Comparison of ENCODE assay signal across 8 cellular contexts in genomic region chr16:83967838-83968482, GRCh38. TPM values are rescaled to one million over a fixed set of nuclear protein-coding genes. Genes with fewer than 3 reads are reported as not detected.
DNase-seq lines count a peak whose midpoint lies in the region; ATAC-seq and TF ChIP-seq lines count a peak whose summit lies in the region.

NECAB2 (plus strand) TSS chr16:83968244; CDS start chr16:83968649, 405 bp downstream.

- H3K4me1 ChIP-seq in ascending aorta (peaks cover 0 to 3% of the 10 kb centered on the region in 2 donors), gastrocnemius medialis (no peaks in the 10 kb centered on the region)

- H3K4me3 ChIP-seq in ascending aorta (peak within 1 kb of the TSS; percentile 53 to 60), gastrocnemius medialis (peak within 1 kb of the TSS in 2 of 4 donors; percentile 28 to 29)

- H3K36me3 ChIP-seq in ascending aorta (peaks cover 8 to 15% of the 10 kb centered on the region in 2 donors), gastrocnemius medialis (peaks cover 0 to 33% of the 10 kb centered on the region in 2 donors)

- ATAC-seq in gastrocnemius medialis (no peak), HG03196 (IDR thresholded peaks at IDR 0.05; ENCODE audit: unreplicated experiment) (no peak)

- peak; percentile 80 for TF ChIP-seq RAD21 in Ishikawa (IDR thresholded peaks at IDR 0.05; ENCODE audit: low read depth)

- in situ Hi-C loops in gastrocnemius medialis (cut with MboI; ENCODE audit: low sequenced_read_pairs in 4 of 4): loop anchor here (10.0 to 25.0 kb wide), 6 partner anchors 94 to 519 kb away; partner anchors contain the start of genes ADAD2 (in 1 of the 4), HSBP1 (in 1 of the 4) and TAF1C (in 1 of the 4)

- H3K27ac ChIP-seq in ascending aorta (no peak within 1 kb of the TSS), gastrocnemius medialis (no peak within 1 kb of the TSS)

- peak; percentile 11 for DNase-seq in NCI-H2107 (lab: John Stamatoyannopoulos, UW)
- no peak for DNase-seq in NCI-H2107 treated with DMSO at 0.1 percent for 48 hours (lab: John Stamatoyannopoulos, UW; ENCODE audit: unreplicated experiment)
- DNase-seq in ascending aorta (ENCODE audit: low spot score in 2 of 2): no peak
- DNase-seq in hepatic stellate cell (ENCODE audit: low spot score): peak; percentile 81
- DNase-seq in gastrocnemius medialis: no peak
- DNase-seq in AML-193 (lab: John Stamatoyannopoulos, UW): no peak

- intact Hi-C loops in ascending aorta (cut with DNase I): no loop called here
- intact Hi-C loops in gastrocnemius medialis (cut with DNase I; ENCODE audit: low total_unique reads): loop anchor here (5.0 kb wide), 1 partner anchor 219 kb away; the partner anchor contains the start of gene TAF1C

- H3K27me3 ChIP-seq in ascending aorta: peaks cover 5% of the 10 kb centered on the region
- peaks cover 0 to 7% (median 0%) of the 10 kb centered on the region in 3 donors for H3K27me3 ChIP-seq in gastrocnemius medialis

- TF ChIP-seq POLR2A in gastrocnemius medialis (IDR thresholded peaks at IDR 0.05): no peak

- H3K9me3 ChIP-seq in ascending aorta (no peaks in the 10 kb centered on the region), gastrocnemius medialis (no peaks in the 10 kb centered on the region)

- no peak for TF ChIP-seq EP300 in Ishikawa (IDR thresholded peaks at IDR 0.05; ENCODE audit: borderline replicate concordance)

- peak; percentile 22 to 55 (median 53) for TF ChIP-seq CTCF in ascending aorta (IDR thresholded peaks at IDR 0.05)
- TF ChIP-seq CTCF in gastrocnemius medialis (IDR thresholded peaks at IDR 0.05 in 4 of 5, conservative IDR thresholded peaks at IDR 0.05 in 1 of 5): peak in 3 of 5 experiments; percentile 32 to 69 (median 56)

TF ChIP-seq in Ishikawa, 13 proteins besides CTCF, POLR2A, EP300 and RAD21:
- no peak for TF ChIP-seq NFIC (IDR thresholded peaks at IDR 0.05)
- TF ChIP-seq USF1 (IDR thresholded peaks at IDR 0.05): no peak; the same call in 1 of the 2 replicates
- no peak for TF ChIP-seq TAF1 (IDR thresholded peaks at IDR 0.05; ENCODE audit: low read depth)
- TF ChIP-seq ZBTB7A (IDR thresholded peaks at IDR 0.05; ENCODE audit: low read depth): no peak; the same call in 1 of the 2 replicates
- TF ChIP-seq EGR1 (IDR thresholded peaks at IDR 0.05): peak; percentile 68
- no peak for TF ChIP-seq REST (IDR thresholded peaks at IDR 0.05; ENCODE audit: low read depth)

RNA-seq across cellular contexts. Expression of gene NECAB2, which starts in this region (rescaled TPM):
- total RNA-seq in ascending aorta: not detected
- not detected for total RNA-seq in gastrocnemius medialis

Comparison
In these comparisons a context has a peak if more than half of its experiments do, and no peak if none do; other contexts are left out.
1. DNase-seq: peak in NCI-H2107 (single experiment) and hepatic stellate cell (single experiment); none in NCI-H2107 treated with DMSO at 0.1 percent for 48 hours (single experiment), ascending aorta (0 of 2), gastrocnemius medialis (0 of 2) and AML-193 (0 of 2).